In genomic region chr6:45637056-45637455, GRCh38 we compare ENCODE assay signal across 18 cellular contexts.
DNase-seq lines count a peak whose midpoint lies in the region; ATAC-seq and TF ChIP-seq lines count a peak whose summit lies in the region.
"Had no signal": no experiment of that assay in that cellular context is flagged by ENCODE, and none has a peak within 500 bp of the region (broad histone marks: within the 10 kb centered on the region; RNA-seq: fewer than 3 reads in every experiment).

No MANE protein-coding gene starts in this region.

- CTCF ChIA-PET in Caco-2 (lab: Charles Lee) = no interaction called here

- H3K27ac ChIP-seq in OCI-LY1 (ENCODE audit: low read depth, low read length, poor library complexity, severe bottlenecking) = peak overlapping the region; percentile 88
- no peak overlapping the region for H3K27ac ChIP-seq in mesenchymal stem cell (ENCODE audit: low read length, poor library complexity, severe bottlenecking)
- H3K27ac ChIP-seq in sigmoid colon = peak overlapping the region in 3 of 4 donors; percentile 80 to 83 (median 82)
- H3K27ac ChIP-seq: HL-60 had no signal

- no peaks in the 10 kb centered on the region for H4K20me1 ChIP-seq in OCI-LY1 (ENCODE audit: insufficient read depth, low read length)

- H3K4me1 Mint-ChIP-seq in Caco-2 (ENCODE audit: low read depth, unreplicated experiment) = no peaks in the 10 kb centered on the region

- peak overlapping the region; percentile 40 for H4K91ac ChIP-seq in mesenchymal stem cell (ENCODE audit: low read length)

- H3K27me3 ChIP-seq in OCI-LY1 (ENCODE audit: insufficient read depth, low read length) (no peaks in the 10 kb centered on the region), mesenchymal stem cell (ENCODE audit: control insufficient read depth in 1 of 2, insufficient read depth in 1 of 2, low read length in 2 of 2) (peaks cover 0 to 4% of the 10 kb centered on the region in 2 experiments), sigmoid colon (no peaks in the 10 kb centered on the region), Caco-2 (replicated peaks; ENCODE audit: control insufficient read depth, insufficient read depth, low read length) (no peaks in the 10 kb centered on the region)
- H3K27me3 ChIP-seq: BE2C had no signal

- H2BK120ac ChIP-seq in mesenchymal stem cell (ENCODE audit: low read depth, low read length) = no peak overlapping the region

- 98% methylated on average over 2 of the region's 3 CpGs for WGBS in mesenchymal stem cell
- 85 to 88% methylated on average over 3 of the region's 3 CpGs for WGBS in sigmoid colon, 2 donors

- H2AFZ ChIP-seq in OCI-LY1 (ENCODE audit: low read length) (no peak overlapping the region), mesenchymal stem cell (ENCODE audit: low read depth, low read length) (no peak overlapping the region)
- H2AFZ ChIP-seq: GM23338 had no signal

- no peak for ATAC-seq in GM19023 (IDR thresholded peaks at IDR 0.05; ENCODE audit: unreplicated experiment)
- ATAC-seq: GM23338, K562 had no signal

- POLR2A ChIA-PET in Caco-2 (lab: Charles Lee) = no interaction called here

- no peak overlapping the region for H3K4ac ChIP-seq in mesenchymal stem cell (ENCODE audit: low read depth in 1 of 2, low read length in 2 of 2)

- H3K27me3 Mint-ChIP-seq in Caco-2 (ENCODE audit: insufficient read depth, unreplicated experiment) = peaks cover 9% of the 10 kb centered on the region
- H3K27me3 Mint-ChIP-seq: CD8-positive, alpha-beta memory T cell had no signal

- H3K4me3 Mint-ChIP-seq in Caco-2 (ENCODE audit: unreplicated experiment) = no peak overlapping the region
- H3K4me3 Mint-ChIP-seq: CD4-positive, CD25-positive, alpha-beta regulatory T cell; CD8-positive, alpha-beta memory T cell; GM23338 had no signal

- no peak overlapping the region for H2BK15ac ChIP-seq in mesenchymal stem cell (ENCODE audit: low read depth, poor library complexity, severe bottlenecking)

- DNase-seq in mesenchymal stem cell (no peak), sigmoid colon (no peak), SHP77 (lab: John Stamatoyannopoulos, UW) (no peak), Caco-2 (no peak)
- DNase-seq: ACHN; BE2C; C1 segment of cervical spinal cord; CD4-positive, CD25-positive, alpha-beta regulatory T cell; CD8-positive, alpha-beta memory T cell; DMS153; DMS79; GDM1; HCEC 1CT had no signal

- H3K4me1 ChIP-seq in OCI-LY1 (ENCODE audit: insufficient read depth, low read length, severe bottlenecking) (peaks cover 21% of the 10 kb centered on the region), mesenchymal stem cell (ENCODE audit: control insufficient read depth, insufficient read depth, low read depth, low read length) (peaks cover 5% of the 10 kb centered on the region), sigmoid colon (peaks cover 0 to 36% (median 33%) of the 10 kb centered on the region in 4 donors), Caco-2 (no peaks in the 10 kb centered on the region)
- H3K4me1 ChIP-seq: BE2C had no signal

- no peak for TF ChIP-seq POLR2A in sigmoid colon (IDR thresholded peaks at IDR 0.05)

- TF ChIP-seq CTCF in OCI-LY1 (IDR thresholded peaks at IDR 0.05; ENCODE audit: low read length) = no peak
- no peak for TF ChIP-seq CTCF in sigmoid colon (IDR thresholded peaks at IDR 0.05)
- TF ChIP-seq CTCF in Caco-2 (IDR thresholded peaks at IDR 0.05; ENCODE audit: insufficient read depth in 1 of 2, low read depth in 1 of 2, low read length in 1 of 2, severe bottlenecking in 1 of 2, unreplicated experiment in 1 of 2) = no peak

- H3K79me1 ChIP-seq in mesenchymal stem cell (replicated peaks; ENCODE audit: low read length, poor library complexity, severe bottlenecking) = peaks cover 2% of the 10 kb centered on the region

- peak overlapping the region; percentile 50; the same call in 1 of the 2 replicates for H3K4me2 ChIP-seq in OCI-LY1 (ENCODE audit: low read length)
- H3K4me2 ChIP-seq in mesenchymal stem cell (ENCODE audit: low read length, poor library complexity, severe bottlenecking) = no peak overlapping the region
- H3K4me2 ChIP-seq: GM23338 had no signal

- H3K14ac ChIP-seq in mesenchymal stem cell (ENCODE audit: low read length in 2 of 2) = no peak overlapping the region

- no TSS peak for BruUV-seq in Caco-2 (replicated peaks; lab: Mats Ljungman, UMichigan)

- no peak for TF ChIP-seq EP300 in sigmoid colon (IDR thresholded peaks at IDR 0.05)

- no peak overlapping the region for H2AK5ac ChIP-seq in mesenchymal stem cell (ENCODE audit: low read length, severe bottlenecking)

- H3K23ac ChIP-seq in mesenchymal stem cell (ENCODE audit: low read length in 2 of 2) = no peak overlapping the region

- H3K9ac ChIP-seq in OCI-LY1 (ENCODE audit: low read length) (peak overlapping the region; percentile 9; the same call in 1 of the 2 replicates), mesenchymal stem cell (ENCODE audit: low read length) (no peak overlapping the region)

- H2BK5ac ChIP-seq in mesenchymal stem cell (ENCODE audit: low read depth, low read length, poor library complexity, severe bottlenecking) = no peak overlapping the region

- H3K27ac Mint-ChIP-seq in Caco-2 (ENCODE audit: unreplicated experiment) = no peak overlapping the region
- H3K27ac Mint-ChIP-seq: CD4-positive, CD25-positive, alpha-beta regulatory T cell; CD8-positive, alpha-beta memory T cell; GM23338 had no signal

- no peaks in the 10 kb centered on the region for H3F3A ChIP-seq in OCI-LY1 (ENCODE audit: insufficient read depth, low read length)

- H4K8ac ChIP-seq in mesenchymal stem cell (ENCODE audit: low read length) = no peak overlapping the region

- H2BK12ac ChIP-seq in mesenchymal stem cell (ENCODE audit: low read length in 2 of 2) = no peak overlapping the region

- no peaks in the 10 kb centered on the region for H3K9me2 ChIP-seq in OCI-LY1 (ENCODE audit: low read depth, low read length)

- H3K18ac ChIP-seq in mesenchymal stem cell (ENCODE audit: low read depth in 1 of 2, low read length in 2 of 2) = no peak overlapping the region

- H3K4me3 ChIP-seq in OCI-LY1 (ENCODE audit: low read depth, low read length, poor library complexity, severe bottlenecking) (peak overlapping the region; percentile 26), mesenchymal stem cell (ENCODE audit: insufficient read depth in 1 of 2, low read depth in 1 of 2, low read length in 2 of 2) (no peak overlapping the region), sigmoid colon (no peak overlapping the region), Caco-2 (ENCODE audit: low read depth, low read length) (no peak overlapping the region)
- H3K4me3 ChIP-seq: GM23338, K562 had no signal

- H3K36me3 Mint-ChIP-seq in Caco-2 (ENCODE audit: insufficient read depth, unreplicated experiment) = no peaks in the 10 kb centered on the region
- H3K36me3 Mint-ChIP-seq: CD4-positive, CD25-positive, alpha-beta regulatory T cell had no signal

- H3K36me3 ChIP-seq in OCI-LY1 (ENCODE audit: insufficient read depth, low read length) (no peaks in the 10 kb centered on the region), mesenchymal stem cell (ENCODE audit: control insufficient read depth in 1 of 2, insufficient read depth in 2 of 2, low read depth in 1 of 2, low read length in 2 of 2) (peaks cover 0 to 6% of the 10 kb centered on the region in 2 experiments), sigmoid colon (no peaks in the 10 kb centered on the region), Caco-2 (ENCODE audit: control insufficient read depth, insufficient read depth, low read length) (no peaks in the 10 kb centered on the region)
- H3K36me3 ChIP-seq: BE2C had no signal

- H3K9me3 Mint-ChIP-seq in Caco-2 (ENCODE audit: unreplicated experiment) = peaks cover 5% of the 10 kb centered on the region
- H3K9me3 Mint-ChIP-seq: GM23338 had no signal

- intact Hi-C loops in sigmoid colon (cut with DNase I) = loop anchor here (1.0 to 5.0 kb wide), 2 partner anchors 46 to 215 kb away; no protein-coding TSS in a partner anchor
- intact Hi-C loops in Caco-2 (cut with micrococcal nuclease; ENCODE audit: unreplicated experiment) = no loop called here

- H3K9me3 ChIP-seq in OCI-LY1 (ENCODE audit: low read length) (no peaks in the 10 kb centered on the region), mesenchymal stem cell (ENCODE audit: control insufficient read depth, low read length) (no peaks in the 10 kb centered on the region), sigmoid colon (no peaks in the 10 kb centered on the region), Caco-2 (no peaks in the 10 kb centered on the region)
- H3K9me3 ChIP-seq: BE2C had no signal

- H3K79me2 ChIP-seq in OCI-LY1 (ENCODE audit: insufficient read depth, low read length) = no peaks in the 10 kb centered on the region
